1 cellular context compared by ENCODE assay signal in genomic region chr5:34531736-34532135, GRCh38.
TF ChIP-seq lines count a peak whose summit lies in the region.

No MANE protein-coding gene starts in this region.

TF ChIP-seq in IMR-90, 13 proteins besides CTCF, POLR2A, EP300 and RAD21 (continued from another document):
- TF ChIP-seq SMC3 (IDR thresholded peaks at IDR 0.05; ENCODE audit: low read depth, low read length) (no peak), RFX5 (IDR thresholded peaks at IDR 0.05; ENCODE audit: low read depth, low read length) (no peak), MAFK (IDR thresholded peaks at IDR 0.05; ENCODE audit: low read depth, low read length) (no peak), CEBPB (IDR thresholded peaks at IDR 0.05; ENCODE audit: low read depth, low read length) (no peak), BHLHE40 (IDR thresholded peaks at IDR 0.05; ENCODE audit: low read depth, low read length) (no peak), MAZ (IDR thresholded peaks at IDR 0.05; ENCODE audit: borderline replicate concordance, low read depth, low read length) (no peak), MXI1 (IDR thresholded peaks at IDR 0.05; ENCODE audit: borderline replicate concordance, low read depth, low read length) (no peak), USF2 (IDR thresholded peaks at IDR 0.05; ENCODE audit: low read depth, low read length) (no peak)
